1 cellular context compared by ENCODE assay signal in genomic region chr17:37490638-37491614, GRCh38.
TF ChIP-seq lines count a peak whose summit lies in the region.

No MANE protein-coding gene starts in this region.

TF ChIP-seq in K562, 482 proteins besides CTCF, POLR2A, EP300 and RAD21 (continued from another document and continues in another):
- TF ChIP-seq MGA (IDR thresholded peaks at IDR 0.05) (peak; percentile 97), RBM25 (IDR thresholded peaks at IDR 0.05; ENCODE audit: low read depth, low read length, severe bottlenecking) (peak; percentile 91), GABPB2 (CRISPR knock-in tag; conservative IDR thresholded peaks at IDR 0.05) (no peak), TAF1 (IDR thresholded peaks at IDR 0.05; ENCODE audit: control insufficient read depth, extremely low read depth, insufficient read depth, low read length, severe bottlenecking) (peak; percentile 62), USF1 (CRISPR knock-in tag; IDR thresholded peaks at IDR 0.05) (no peak), NFE2 (IDR thresholded peaks at IDR 0.05; ENCODE audit: low read depth) (peak; percentile 24; the same call in 1 of the 2 replicates), CREB1 (IDR thresholded peaks at IDR 0.05) (peak; percentile 46), CREB1 (CRISPR knock-in tag; IDR thresholded peaks at IDR 0.05) (no peak), POLR2AphosphoS5 (IDR thresholded peaks at IDR 0.05; ENCODE audit: control insufficient read depth, insufficient read depth, low read depth, low read length) (0 out of 2 replicates have a peak, but pooled peaks have one; percentile 18), ZNF668 (CRISPR knock-in tag; IDR thresholded peaks at IDR 0.05) (no peak), DACH1 (IDR thresholded peaks at IDR 0.05; ENCODE audit: partially characterized antibody) (no peak), LCOR (CRISPR knock-in tag; IDR thresholded peaks at IDR 0.05) (no peak), FOXK2 (conservative IDR thresholded peaks at IDR 0.05 in 1 of 2, IDR thresholded peaks at IDR 0.05 in 1 of 2; ENCODE audit: low read depth in 2 of 2) (0 out of 4 replicates have a peak, but pooled peaks have one; percentile 17 to 49), RAD51 (IDR thresholded peaks at IDR 0.05; ENCODE audit: borderline replicate concordance, low read depth) (no peak), MIER1 (IDR thresholded peaks at IDR 0.05; ENCODE audit: low read depth) (0 out of 2 replicates have a peak, but pooled peaks have one; percentile 42), HDAC2 (IDR thresholded peaks at IDR 0.05) (peak; percentile 33; the same call in 1 of the 2 replicates), BCOR (IDR thresholded peaks at IDR 0.05) (peak; percentile 76), FOSL1 (tag; conservative IDR thresholded peaks at IDR 0.05) (peak; percentile 94), PRDM10 (IDR thresholded peaks at IDR 0.05; ENCODE audit: partially characterized antibody) (peak; percentile 60), ZNF274 (IDR thresholded peaks at IDR 0.05; ENCODE audit: borderline replicate concordance, low read depth, low read length) (no peak), BRD9 (IDR thresholded peaks at IDR 0.05; ENCODE audit: low read depth, partially characterized antibody) (no peak), ATF7 (IDR thresholded peaks at IDR 0.05) (peak; percentile 40; the same call in 1 of the 2 replicates), SP2 (IDR thresholded peaks at IDR 0.05; ENCODE audit: extremely low read depth, low read depth, low read length, poor library complexity, severe bottlenecking) (no peak), SRSF9 (IDR thresholded peaks at IDR 0.05; ENCODE audit: borderline replicate concordance, low read depth, low read length) (no peak), STAG1 (CRISPR knock-in tag; IDR thresholded peaks at IDR 0.05; ENCODE audit: borderline replicate concordance) (no peak), SMARCE1 (IDR thresholded peaks at IDR 0.05) (peak; percentile 63; the same call in 1 of the 2 replicates), BCL6 (CRISPR knock-in tag; IDR thresholded peaks at IDR 0.05) (no peak), MEF2A (IDR thresholded peaks at IDR 0.05; ENCODE audit: control insufficient read depth, low read depth, low read length) (0 out of 2 replicates have a peak, but pooled peaks have one; percentile 48), CTCFL (IDR thresholded peaks at IDR 0.05; ENCODE audit: borderline replicate concordance, insufficient read depth, low read depth, low read length, poor library complexity, severe bottlenecking) (no peak), ELF2 (CRISPR knock-in tag; IDR thresholded peaks at IDR 0.05) (no peak), PKNOX1 (IDR thresholded peaks at IDR 0.05) (0 out of 2 replicates have a peak, but pooled peaks have one; percentile 20), C11orf30 (IDR thresholded peaks at IDR 0.05; ENCODE audit: low read depth) (0 out of 2 replicates have a peak, but pooled peaks have one; percentile 13), RCOR1 (IDR thresholded peaks at IDR 0.05; ENCODE audit: borderline replicate concordance in 1 of 2, low read depth in 2 of 2, low read length in 2 of 2) (peak in 1 of 2 experiments; percentile 35; a peak in 1 of 4 replicates), ATF3 (IDR thresholded peaks at IDR 0.05) (peak; percentile 90), ATF3 (CRISPR knock-in tag; conservative IDR thresholded peaks at IDR 0.05) (no peak), PHF8 (IDR thresholded peaks at IDR 0.05; ENCODE audit: borderline replicate concordance, low read length) (peak; percentile 32; the same call in 1 of the 2 replicates), PREB (CRISPR knock-in tag; IDR thresholded peaks at IDR 0.05) (no peak), MYC (IDR thresholded peaks at IDR 0.05; ENCODE audit: low read depth, low read length) (peak; percentile 91), MYC (CRISPR knock-in tag; IDR thresholded peaks at IDR 0.05; ENCODE audit: borderline replicate concordance, low read depth) (no peak), RBFOX2 (IDR thresholded peaks at IDR 0.05; ENCODE audit: low read depth, low read length) (peak; percentile 38; the same call in 1 of the 2 replicates), MEIS2 (IDR thresholded peaks at IDR 0.05; ENCODE audit: partially characterized antibody) (peak; percentile 13), ZNF57 (CRISPR knock-in tag; IDR thresholded peaks at IDR 0.05) (no peak)
